Comparison of ENCODE assay signal across 8 cellular contexts in genomic region chr1:15409400-15410222, GRCh38. TPM values are rescaled to one million over a fixed set of nuclear protein-coding genes. Genes with fewer than 3 reads are reported as not detected.
DNase-seq lines count a peak whose midpoint lies in the region; ATAC-seq and TF ChIP-seq lines count a peak whose summit lies in the region.

TSS of gene EFHD2 (plus strand) at chr1:15409888. CDS start at chr1:15409972, 84 bp downstream.

- peak; percentile 49 for ATAC-seq in HG03097 (IDR thresholded peaks at IDR 0.05; ENCODE audit: low FRiP score, unreplicated experiment)

- TF ChIP-seq POLR2A in GM18526 (IDR thresholded peaks at IDR 0.05; ENCODE audit: extremely low read depth, insufficient read length): peak; percentile 90

- peak; percentile 82 for DNase-seq in 8988T
- DNase-seq in NCI-H345 treated with DMSO at 0.1 percent for 48 hours (lab: John Stamatoyannopoulos, UW; ENCODE audit: unreplicated experiment): peak; percentile 84
- peak; percentile 71 for DNase-seq in activated CD4-positive, alpha-beta T cell treated with anti-CD3 and anti-CD28 coated beads for 1 hour
- DNase-seq in cerebellum (ENCODE audit: low spot score): peak; percentile 89
- DNase-seq in kidney glomerular epithelial cell (lab: John Stamatoyannopoulos, UW): peak; percentile 38
- peak; percentile 65 to 73 for DNase-seq in stimulated activated CD4-positive, alpha-beta T cell treated with anti-CD3 and anti-CD28 coated beads, Interleukin-1b, Interleukin-23, amount 100 ng/mL, for 1 hour (ENCODE audit: low read depth in 2 of 2)

RNA-seq across cellular contexts. Expression of gene EFHD2, which starts in this region (rescaled TPM):
- total RNA-seq in cerebellum: 9.1 TPM

Comparison
In these comparisons a context has a peak if more than half of its experiments do, and no peak if none do; other contexts are left out.
1. Peak in every context shown above with its lines: DNase-seq and ATAC-seq.
2. DNase-seq: peak in every context shown above with its lines; median percentile 89 in cerebellum; 84 in NCI-H345 treated with DMSO at 0.1 percent for 48 hours; 82 in 8988T; 71 in activated CD4-positive, alpha-beta T cell treated with anti-CD3 and anti-CD28 coated beads for 1 hour; 69 in stimulated activated CD4-positive, alpha-beta T cell treated with anti-CD3 and anti-CD28 coated beads, Interleukin-1b, Interleukin-23, amount 100 ng/mL, for 1 hour; 38 in kidney glomerular epithelial cell.